Comparison of ENCODE assay signal across 14 cellular contexts in the genomic region with DNA sequence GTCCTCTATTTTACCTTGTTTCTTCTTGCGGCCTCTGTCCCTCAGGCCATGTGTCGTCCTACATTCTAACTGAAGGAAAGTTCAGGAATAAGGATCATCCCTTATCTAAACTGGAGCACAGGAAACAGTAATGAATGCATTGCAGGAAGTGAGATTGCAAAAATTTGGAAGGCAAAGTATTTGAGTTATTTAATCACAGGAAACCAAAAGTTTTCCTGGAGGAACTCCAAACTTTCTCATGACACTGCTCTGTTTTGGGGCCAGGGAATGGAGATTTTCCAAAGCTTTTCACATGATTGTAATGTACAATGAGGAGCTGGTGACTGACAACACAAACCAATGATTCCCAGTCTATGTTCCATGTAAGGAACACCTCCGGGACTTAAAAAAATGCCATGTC. TPM values are rescaled to one million over a fixed set of nuclear protein-coding genes. Genes with fewer than 3 reads are reported as not detected.
DNase-seq lines count a peak whose midpoint lies in the region; ATAC-seq and TF ChIP-seq lines count a peak whose summit lies in the region.
"Had no signal": no experiment of that assay in that cellular context is flagged by ENCODE, and none has a peak within 500 bp of the region (broad histone marks: within the 10 kb centered on the region; RNA-seq: fewer than 3 reads in every experiment).

No MANE protein-coding gene starts in this region.

- H3K9me3 ChIP-seq in adrenal gland (replicated peaks in 1 of 3), result no peaks in the 10 kb centered on the region
- no peaks in the 10 kb centered on the region for H3K9me3 ChIP-seq in gastroesophageal sphincter

- peak; percentile 73 for ATAC-seq in gastroesophageal sphincter
- peak; percentile 80 for ATAC-seq in sciatic nerve
- ATAC-seq in activated CD4-positive, CD25-positive, alpha-beta regulatory T cell treated with anti-CD3 and anti-CD28 coated beads, Interleukin-2, amount 50 U/mL, for 24 hours, result no peak
- ATAC-seq: WTC11 had no signal

- DNase-seq in EL (peak; percentile 84), adrenal gland (peak in 2 of 7 donors; percentile 22 to 25), sciatic nerve (ENCODE audit: low spot score) (no peak), NK-92 (lab: John Stamatoyannopoulos, UW; ENCODE audit: unreplicated experiment) (no peak), DMS153 treated with DMSO at 0.1 percent for 48 hours (lab: John Stamatoyannopoulos, UW; ENCODE audit: unreplicated experiment) (no peak), D341Med (ENCODE audit: low spot score) (no peak)
- DNase-seq: activated effector memory CD4-positive, alpha-beta T cell treated with Interleukin-2 at 50 U/mL for 16 hours; DMS153; midbrain; NCI-H1417; stimulated activated CD4-positive, alpha-beta T cell treated with anti-CD3 and anti-CD28 coated beads, Interleukin-2, amount 100 ng/mL, for 24 hours had no signal

- WGBS in adrenal gland, 4 donors, result 34 to 47% (median 38%) methylated on average over 3 of the region's 3 CpGs
- WGBS in gastroesophageal sphincter (ENCODE audit: low coverage in 1 of 2), 2 donors, result 54% methylated on average over 3 of the region's 3 CpGs

- H3K4me3 ChIP-seq in adrenal gland (no peak overlapping the region), gastroesophageal sphincter (no peak overlapping the region)

- TF ChIP-seq POLR2A in adrenal gland (IDR thresholded peaks at IDR 0.05) (no peak), gastroesophageal sphincter (IDR thresholded peaks at IDR 0.05) (no peak)

- no peak for TF ChIP-seq EP300 in gastroesophageal sphincter (IDR thresholded peaks at IDR 0.05)

- H3K27me3 ChIP-seq in adrenal gland (no peaks in the 10 kb centered on the region), gastroesophageal sphincter (no peaks in the 10 kb centered on the region)

- H3K27ac ChIP-seq in adrenal gland (peak overlapping the region; percentile 1 to 83 (median 19)), gastroesophageal sphincter (peak overlapping the region in 3 of 4 donors; percentile 40 to 70 (median 56))

- intact Hi-C loops in adrenal gland (cut with DNase I) (no loop called here), sciatic nerve (cut with DNase I) (no loop called here)

- H3K36me3 ChIP-seq in adrenal gland (replicated peaks in 1 of 2) (no peaks in the 10 kb centered on the region), gastroesophageal sphincter (no peaks in the 10 kb centered on the region)

- TF ChIP-seq CTCF in adrenal gland (IDR thresholded peaks at IDR 0.05) (no peak), gastroesophageal sphincter (IDR thresholded peaks at IDR 0.05) (no peak)

- peaks cover 0 to 9% of the 10 kb centered on the region in 2 donors for H3K4me1 ChIP-seq in adrenal gland (replicated peaks in 1 of 2)
- H3K4me1 ChIP-seq in gastroesophageal sphincter, result peaks cover 0 to 16% (median 0%) of the 10 kb centered on the region in 3 donors

RNA-seq across cellular contexts. Expression of a gene that starts 57.8 kb away (rescaled TPM):
- total RNA-seq in adrenal gland (100 to 1,000 TPM in 3 of 8 donors, 10 to 100 TPM in 5; 34.6 to 155 (median 76.8) TPM), gastroesophageal sphincter (10 to 100 TPM; 42.0 to 83.3 (median 61.5) TPM), sciatic nerve (242 TPM)
- 10 to 100 TPM; 21.8 to 51.1 (median 25.9) TPM for polyA plus RNA-seq in adrenal gland

Comparison
In these comparisons a context has a peak if more than half of its experiments do, and no peak if none do; other contexts are left out.
1. ATAC-seq: peak in gastroesophageal sphincter (single experiment) and sciatic nerve (single experiment); none in activated CD4-positive, CD25-positive, alpha-beta regulatory T cell treated with anti-CD3 and anti-CD28 coated beads, Interleukin-2, amount 50 U/mL, for 24 hours (0 of 2).